In genomic region chr10:49175587-49176309, GRCh38 we compare ENCODE assay signal across 1 cellular context.
TF ChIP-seq lines count a peak whose summit lies in the region.

No MANE protein-coding gene starts in this region.

TF ChIP-seq in K562, 482 proteins besides CTCF, POLR2A, EP300 and RAD21:
- TF ChIP-seq ZNF639 (CRISPR knock-in tag; conservative IDR thresholded peaks at IDR 0.05 in 1 of 2, IDR thresholded peaks at IDR 0.05 in 1 of 2) (0 out of 4 replicates have a peak, but pooled peaks of 1 of the 2 experiments have one; percentile 10), RBFOX2 (IDR thresholded peaks at IDR 0.05; ENCODE audit: low read depth, low read length) (peak; percentile 27; the same call in 1 of the 2 replicates), ZNF740 (CRISPR knock-in tag; IDR thresholded peaks at IDR 0.05) (peak; percentile 63; the same call in 1 of the 2 replicates), ZNF740 (tag; IDR thresholded peaks at IDR 0.05) (0 out of 4 replicates have a peak, but pooled peaks of 1 of the 2 experiments have one; percentile 42), ERF (CRISPR knock-in tag; IDR thresholded peaks at IDR 0.05) (0 out of 2 replicates have a peak, but pooled peaks have one; percentile 20), ZNF583 (CRISPR knock-in tag; IDR thresholded peaks at IDR 0.05) (no peak), KAT2B (IDR thresholded peaks at IDR 0.05; ENCODE audit: low read depth, low read length) (no peak)
